In the genomic region with DNA sequence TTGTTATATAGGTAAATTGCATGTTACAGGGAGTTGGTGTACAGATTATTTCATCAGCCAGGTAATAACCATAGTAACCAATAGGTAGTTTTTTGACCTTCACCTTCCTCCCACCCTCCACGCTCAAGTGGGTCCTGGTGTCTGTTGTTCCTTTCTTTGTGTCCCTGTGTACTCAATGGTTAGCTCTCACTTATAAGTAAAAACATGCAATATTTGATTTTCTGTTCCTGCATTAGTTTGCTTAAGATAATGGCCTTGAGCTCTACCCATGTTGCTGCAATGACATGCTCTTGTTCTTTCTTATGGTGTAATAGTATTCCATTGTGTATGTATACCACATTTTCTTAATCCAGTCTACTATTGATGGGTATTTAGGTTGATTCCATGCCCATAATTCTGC, we compare ENCODE assay signal across 1 cellular context.
TF ChIP-seq lines count a peak whose summit lies in the region.

No MANE protein-coding gene starts in this region.

TF ChIP-seq in HepG2, 621 proteins besides CTCF, POLR2A, EP300 and RAD21 (continued from another document):
- TF ChIP-seq, protein P1, sequence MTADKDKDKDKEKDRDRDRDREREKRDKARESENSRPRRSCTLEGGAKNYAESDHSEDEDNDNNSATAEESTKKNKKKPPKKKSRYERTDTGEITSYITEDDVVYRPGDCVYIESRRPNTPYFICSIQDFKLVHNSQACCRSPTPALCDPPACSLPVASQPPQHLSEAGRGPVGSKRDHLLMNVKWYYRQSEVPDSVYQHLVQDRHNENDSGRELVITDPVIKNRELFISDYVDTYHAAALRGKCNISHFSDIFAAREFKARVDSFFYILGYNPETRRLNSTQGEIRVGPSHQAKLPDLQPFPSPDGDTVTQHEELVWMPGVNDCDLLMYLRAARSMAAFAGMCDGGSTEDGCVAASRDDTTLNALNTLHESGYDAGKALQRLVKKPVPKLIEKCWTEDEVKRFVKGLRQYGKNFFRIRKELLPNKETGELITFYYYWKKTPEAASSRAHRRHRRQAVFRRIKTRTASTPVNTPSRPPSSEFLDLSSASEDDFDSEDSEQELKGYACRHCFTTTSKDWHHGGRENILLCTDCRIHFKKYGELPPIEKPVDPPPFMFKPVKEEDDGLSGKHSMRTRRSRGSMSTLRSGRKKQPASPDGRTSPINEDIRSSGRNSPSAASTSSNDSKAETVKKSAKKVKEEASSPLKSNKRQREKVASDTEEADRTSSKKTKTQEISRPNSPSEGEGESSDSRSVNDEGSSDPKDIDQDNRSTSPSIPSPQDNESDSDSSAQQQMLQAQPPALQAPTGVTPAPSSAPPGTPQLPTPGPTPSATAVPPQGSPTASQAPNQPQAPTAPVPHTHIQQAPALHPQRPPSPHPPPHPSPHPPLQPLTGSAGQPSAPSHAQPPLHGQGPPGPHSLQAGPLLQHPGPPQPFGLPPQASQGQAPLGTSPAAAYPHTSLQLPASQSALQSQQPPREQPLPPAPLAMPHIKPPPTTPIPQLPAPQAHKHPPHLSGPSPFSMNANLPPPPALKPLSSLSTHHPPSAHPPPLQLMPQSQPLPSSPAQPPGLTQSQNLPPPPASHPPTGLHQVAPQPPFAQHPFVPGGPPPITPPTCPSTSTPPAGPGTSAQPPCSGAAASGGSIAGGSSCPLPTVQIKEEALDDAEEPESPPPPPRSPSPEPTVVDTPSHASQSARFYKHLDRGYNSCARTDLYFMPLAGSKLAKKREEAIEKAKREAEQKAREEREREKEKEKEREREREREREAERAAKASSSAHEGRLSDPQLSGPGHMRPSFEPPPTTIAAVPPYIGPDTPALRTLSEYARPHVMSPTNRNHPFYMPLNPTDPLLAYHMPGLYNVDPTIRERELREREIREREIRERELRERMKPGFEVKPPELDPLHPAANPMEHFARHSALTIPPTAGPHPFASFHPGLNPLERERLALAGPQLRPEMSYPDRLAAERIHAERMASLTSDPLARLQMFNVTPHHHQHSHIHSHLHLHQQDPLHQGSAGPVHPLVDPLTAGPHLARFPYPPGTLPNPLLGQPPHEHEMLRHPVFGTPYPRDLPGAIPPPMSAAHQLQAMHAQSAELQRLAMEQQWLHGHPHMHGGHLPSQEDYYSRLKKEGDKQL (CRISPR knock-in tag; IDR thresholded peaks at IDR 0.05; ENCODE audit: low read depth), result peak; percentile 78; the same call in 1 of the 2 replicates
- TF ChIP-seq KMT2B (CRISPR knock-in tag; IDR thresholded peaks at IDR 0.05) (0 out of 2 replicates have a peak, but pooled peaks have one; percentile 29), ZNF747 (CRISPR knock-in tag; IDR thresholded peaks at IDR 0.05; ENCODE audit: borderline replicate concordance) (no peak), ZNF713 (CRISPR knock-in tag; IDR thresholded peaks at IDR 0.05) (no peak), ZNF10 (CRISPR knock-in tag; IDR thresholded peaks at IDR 0.05; ENCODE audit: borderline replicate concordance, low read depth) (no peak), ZNF75D (CRISPR knock-in tag; IDR thresholded peaks at IDR 0.05; ENCODE audit: borderline replicate concordance) (no peak), HOXA9 (CRISPR knock-in tag; IDR thresholded peaks at IDR 0.05; ENCODE audit: borderline replicate concordance) (no peak), KDM6A (CRISPR knock-in tag; IDR thresholded peaks at IDR 0.05; ENCODE audit: low read depth) (no peak; the same call in 1 of the 2 replicates), NFE2L2 (IDR thresholded peaks at IDR 0.05; ENCODE audit: low read length) (no peak), ZNF282 (IDR thresholded peaks at IDR 0.05; ENCODE audit: partially characterized antibody) (no peak), DNMT1 (CRISPR knock-in tag; IDR thresholded peaks at IDR 0.05) (no peak), SNAI1 (CRISPR knock-in tag; IDR thresholded peaks at IDR 0.05; ENCODE audit: borderline replicate concordance) (no peak), ZSCAN20 (CRISPR knock-in tag; IDR thresholded peaks at IDR 0.05; ENCODE audit: borderline replicate concordance) (no peak), BRCA1 (CRISPR knock-in tag; IDR thresholded peaks at IDR 0.05) (no peak), SPEN (CRISPR knock-in tag; IDR thresholded peaks at IDR 0.05; ENCODE audit: low read depth) (no peak), ZNF766 (CRISPR knock-in tag; IDR thresholded peaks at IDR 0.05; ENCODE audit: borderline replicate concordance) (no peak), ZNF121 (CRISPR knock-in tag; IDR thresholded peaks at IDR 0.05) (no peak), MIXL1 (CRISPR knock-in tag; IDR thresholded peaks at IDR 0.05) (peak; percentile 69), IKZF1 (IDR thresholded peaks at IDR 0.05) (no peak), YEATS4 (CRISPR knock-in tag; IDR thresholded peaks at IDR 0.05; ENCODE audit: borderline replicate concordance) (no peak), PCBP1 (IDR thresholded peaks at IDR 0.05; ENCODE audit: borderline replicate concordance, low read depth, low read length) (no peak), EZH2 (conservative IDR thresholded peaks at IDR 0.05; ENCODE audit: low read depth, low read length) (no peak), CBFB (CRISPR knock-in tag; IDR thresholded peaks at IDR 0.05) (no peak), ZNF484 (CRISPR knock-in tag; IDR thresholded peaks at IDR 0.05; ENCODE audit: borderline replicate concordance, low read depth) (no peak), HES4 (CRISPR knock-in tag; IDR thresholded peaks at IDR 0.05; ENCODE audit: borderline replicate concordance) (no peak), HMGA1 (CRISPR knock-in tag; conservative IDR thresholded peaks at IDR 0.05) (no peak), ERF (CRISPR knock-in tag; IDR thresholded peaks at IDR 0.05) (no peak), ZNF589 (CRISPR knock-in tag; conservative IDR thresholded peaks at IDR 0.05) (no peak), ONECUT2 (CRISPR knock-in tag; IDR thresholded peaks at IDR 0.05) (no peak), SRY (CRISPR knock-in tag; IDR thresholded peaks at IDR 0.05) (no peak), ZNF761 (CRISPR knock-in tag; conservative IDR thresholded peaks at IDR 0.05) (no peak), MAFG (CRISPR knock-in tag; IDR thresholded peaks at IDR 0.05) (no peak), ARNT (IDR thresholded peaks at IDR 0.05) (no peak), HOXA3 (CRISPR knock-in tag; IDR thresholded peaks at IDR 0.05) (no peak; the same call in 1 of the 2 replicates), MBD4 (IDR thresholded peaks at IDR 0.05; ENCODE audit: borderline replicate concordance, low read length) (no peak; the same call in 1 of the 2 replicates), MIER3 (CRISPR knock-in tag; IDR thresholded peaks at IDR 0.05; ENCODE audit: borderline replicate concordance) (peak; percentile 77; the same call in 1 of the 2 replicates), GABPA (IDR thresholded peaks at IDR 0.05; ENCODE audit: low read depth, low read length) (no peak), GABPA (CRISPR knock-in tag; IDR thresholded peaks at IDR 0.05; ENCODE audit: low read depth) (no peak), CENPT (CRISPR knock-in tag; IDR thresholded peaks at IDR 0.05; ENCODE audit: low read depth) (no peak), SOX5 (CRISPR knock-in tag; IDR thresholded peaks at IDR 0.05; ENCODE audit: borderline replicate concordance) (peak; percentile 96), ZNF33B (CRISPR knock-in tag; IDR thresholded peaks at IDR 0.05) (no peak), ZNF256 (CRISPR knock-in tag; conservative IDR thresholded peaks at IDR 0.05) (no peak)
- TF ChIP-seq, protein P2, sequence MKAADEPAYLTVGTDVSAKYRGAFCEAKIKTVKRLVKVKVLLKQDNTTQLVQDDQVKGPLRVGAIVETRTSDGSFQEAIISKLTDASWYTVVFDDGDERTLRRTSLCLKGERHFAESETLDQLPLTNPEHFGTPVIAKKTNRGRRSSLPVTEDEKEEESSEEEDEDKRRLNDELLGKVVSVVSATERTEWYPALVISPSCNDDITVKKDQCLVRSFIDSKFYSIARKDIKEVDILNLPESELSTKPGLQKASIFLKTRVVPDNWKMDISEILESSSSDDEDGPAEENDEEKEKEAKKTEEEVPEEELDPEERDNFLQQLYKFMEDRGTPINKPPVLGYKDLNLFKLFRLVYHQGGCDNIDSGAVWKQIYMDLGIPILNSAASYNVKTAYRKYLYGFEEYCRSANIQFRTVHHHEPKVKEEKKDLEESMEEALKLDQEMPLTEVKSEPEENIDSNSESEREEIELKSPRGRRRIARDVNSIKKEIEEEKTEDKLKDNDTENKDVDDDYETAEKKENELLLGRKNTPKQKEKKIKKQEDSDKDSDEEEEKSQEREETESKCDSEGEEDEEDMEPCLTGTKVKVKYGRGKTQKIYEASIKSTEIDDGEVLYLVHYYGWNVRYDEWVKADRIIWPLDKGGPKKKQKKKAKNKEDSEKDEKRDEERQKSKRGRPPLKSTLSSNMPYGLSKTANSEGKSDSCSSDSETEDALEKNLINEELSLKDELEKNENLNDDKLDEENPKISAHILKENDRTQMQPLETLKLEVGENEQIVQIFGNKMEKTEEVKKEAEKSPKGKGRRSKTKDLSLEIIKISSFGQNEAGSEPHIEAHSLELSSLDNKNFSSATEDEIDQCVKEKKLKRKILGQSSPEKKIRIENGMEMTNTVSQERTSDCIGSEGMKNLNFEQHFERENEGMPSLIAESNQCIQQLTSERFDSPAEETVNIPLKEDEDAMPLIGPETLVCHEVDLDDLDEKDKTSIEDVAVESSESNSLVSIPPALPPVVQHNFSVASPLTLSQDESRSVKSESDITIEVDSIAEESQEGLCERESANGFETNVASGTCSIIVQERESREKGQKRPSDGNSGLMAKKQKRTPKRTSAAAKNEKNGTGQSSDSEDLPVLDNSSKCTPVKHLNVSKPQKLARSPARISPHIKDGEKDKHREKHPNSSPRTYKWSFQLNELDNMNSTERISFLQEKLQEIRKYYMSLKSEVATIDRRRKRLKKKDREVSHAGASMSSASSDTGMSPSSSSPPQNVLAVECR (CRISPR knock-in tag; IDR thresholded peaks at IDR 0.05; ENCODE audit: borderline replicate concordance), result no peak; the same call in 1 of the 2 replicates
- TF ChIP-seq, protein P3, sequence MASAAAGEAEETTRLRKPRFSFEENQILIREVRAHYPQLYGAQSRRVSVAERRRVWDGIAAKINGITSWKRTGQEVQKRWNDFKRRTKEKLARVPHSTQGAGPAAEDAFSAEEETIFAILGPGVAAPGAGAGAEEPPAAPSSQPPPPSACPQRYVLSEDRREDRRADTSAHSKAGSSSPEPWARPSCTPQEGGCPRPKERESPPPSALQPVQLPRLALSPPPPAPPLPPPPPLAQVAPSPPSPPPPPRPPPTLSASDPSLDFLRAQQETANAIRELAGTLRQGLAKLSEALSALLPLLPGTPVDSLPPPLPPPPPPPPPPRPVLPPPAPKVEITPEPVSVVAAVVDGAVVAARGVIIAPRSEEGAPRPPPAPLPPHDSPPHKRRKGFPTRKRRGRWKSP (CRISPR knock-in tag; IDR thresholded peaks at IDR 0.05), result no peak; the same call in 1 of the 2 replicates
- TF ChIP-seq, protein P4, sequence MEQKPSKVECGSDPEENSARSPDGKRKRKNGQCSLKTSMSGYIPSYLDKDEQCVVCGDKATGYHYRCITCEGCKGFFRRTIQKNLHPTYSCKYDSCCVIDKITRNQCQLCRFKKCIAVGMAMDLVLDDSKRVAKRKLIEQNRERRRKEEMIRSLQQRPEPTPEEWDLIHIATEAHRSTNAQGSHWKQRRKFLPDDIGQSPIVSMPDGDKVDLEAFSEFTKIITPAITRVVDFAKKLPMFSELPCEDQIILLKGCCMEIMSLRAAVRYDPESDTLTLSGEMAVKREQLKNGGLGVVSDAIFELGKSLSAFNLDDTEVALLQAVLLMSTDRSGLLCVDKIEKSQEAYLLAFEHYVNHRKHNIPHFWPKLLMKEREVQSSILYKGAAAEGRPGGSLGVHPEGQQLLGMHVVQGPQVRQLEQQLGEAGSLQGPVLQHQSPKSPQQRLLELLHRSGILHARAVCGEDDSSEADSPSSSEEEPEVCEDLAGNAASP (CRISPR knock-in tag; IDR thresholded peaks at IDR 0.05; ENCODE audit: borderline replicate concordance), result peak; percentile 55; the same call in 1 of the 2 replicates
- TF ChIP-seq, protein P5, sequence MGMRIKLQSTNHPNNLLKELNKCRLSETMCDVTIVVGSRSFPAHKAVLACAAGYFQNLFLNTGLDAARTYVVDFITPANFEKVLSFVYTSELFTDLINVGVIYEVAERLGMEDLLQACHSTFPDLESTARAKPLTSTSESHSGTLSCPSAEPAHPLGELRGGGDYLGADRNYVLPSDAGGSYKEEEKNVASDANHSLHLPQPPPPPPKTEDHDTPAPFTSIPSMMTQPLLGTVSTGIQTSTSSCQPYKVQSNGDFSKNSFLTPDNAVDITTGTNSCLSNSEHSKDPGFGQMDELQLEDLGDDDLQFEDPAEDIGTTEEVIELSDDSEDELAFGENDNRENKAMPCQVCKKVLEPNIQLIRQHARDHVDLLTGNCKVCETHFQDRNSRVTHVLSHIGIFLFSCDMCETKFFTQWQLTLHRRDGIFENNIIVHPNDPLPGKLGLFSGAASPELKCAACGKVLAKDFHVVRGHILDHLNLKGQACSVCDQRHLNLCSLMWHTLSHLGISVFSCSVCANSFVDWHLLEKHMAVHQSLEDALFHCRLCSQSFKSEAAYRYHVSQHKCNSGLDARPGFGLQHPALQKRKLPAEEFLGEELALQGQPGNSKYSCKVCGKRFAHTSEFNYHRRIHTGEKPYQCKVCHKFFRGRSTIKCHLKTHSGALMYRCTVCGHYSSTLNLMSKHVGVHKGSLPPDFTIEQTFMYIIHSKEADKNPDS (CRISPR knock-in tag; IDR thresholded peaks at IDR 0.05), result no peak
- TF ChIP-seq, protein P6, sequence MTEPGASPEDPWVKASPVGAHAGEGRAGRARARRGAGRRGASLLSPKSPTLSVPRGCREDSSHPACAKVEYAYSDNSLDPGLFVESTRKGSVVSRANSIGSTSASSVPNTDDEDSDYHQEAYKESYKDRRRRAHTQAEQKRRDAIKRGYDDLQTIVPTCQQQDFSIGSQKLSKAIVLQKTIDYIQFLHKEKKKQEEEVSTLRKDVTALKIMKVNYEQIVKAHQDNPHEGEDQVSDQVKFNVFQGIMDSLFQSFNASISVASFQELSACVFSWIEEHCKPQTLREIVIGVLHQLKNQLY (CRISPR knock-in tag; IDR thresholded peaks at IDR 0.05), result 0 out of 2 replicates have a peak, but pooled peaks have one; percentile 54
- TF ChIP-seq, protein P7, sequence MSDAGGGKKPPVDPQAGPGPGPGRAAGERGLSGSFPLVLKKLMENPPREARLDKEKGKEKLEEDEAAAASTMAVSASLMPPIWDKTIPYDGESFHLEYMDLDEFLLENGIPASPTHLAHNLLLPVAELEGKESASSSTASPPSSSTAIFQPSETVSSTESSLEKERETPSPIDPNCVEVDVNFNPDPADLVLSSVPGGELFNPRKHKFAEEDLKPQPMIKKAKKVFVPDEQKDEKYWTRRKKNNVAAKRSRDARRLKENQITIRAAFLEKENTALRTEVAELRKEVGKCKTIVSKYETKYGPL (CRISPR knock-in tag; IDR thresholded peaks at IDR 0.05), result no peak
